ENCODE assay signal across 17 cellular contexts in the genomic region with DNA sequence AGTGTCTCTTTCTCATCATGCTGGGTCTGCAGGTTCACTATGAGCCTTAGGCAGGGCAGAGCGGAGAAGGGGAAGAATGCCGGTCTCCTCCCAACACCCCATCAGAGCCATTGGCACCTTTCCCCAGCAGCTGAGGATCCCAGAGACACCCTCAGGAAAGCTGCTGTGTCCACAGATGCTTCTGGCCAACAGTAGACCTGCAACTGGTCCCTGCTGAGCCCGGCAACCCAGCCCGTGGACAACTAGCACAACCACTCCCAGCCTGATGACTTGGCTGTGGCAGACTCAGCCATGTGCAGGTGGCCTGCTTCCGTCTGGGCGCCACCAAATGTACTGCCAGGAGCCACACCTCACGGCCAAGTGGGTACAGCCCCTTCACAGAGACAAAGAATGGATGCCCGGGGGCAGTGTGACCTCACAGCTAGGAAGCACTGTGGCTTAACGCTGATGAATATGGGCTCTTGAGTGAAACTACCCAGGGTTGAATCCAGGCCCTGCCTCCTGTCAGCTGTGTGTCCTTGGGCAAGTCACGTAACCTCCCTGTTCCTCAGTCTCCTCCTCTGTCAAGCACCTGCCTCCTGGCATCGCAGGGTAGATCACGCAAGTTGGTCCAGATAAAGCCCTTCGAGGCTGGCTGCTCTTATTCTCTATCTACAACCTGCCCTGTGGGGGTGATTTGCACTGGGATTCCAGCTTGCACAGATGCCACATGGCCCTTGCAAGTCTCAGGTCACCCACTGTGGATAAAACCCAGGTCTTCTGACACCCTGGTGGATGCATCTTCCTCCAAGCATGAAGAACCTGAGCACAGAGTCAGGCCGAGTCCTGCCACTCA.
"Had no signal": no experiment of that assay in that cellular context is flagged by ENCODE, and none has a peak within 500 bp of the region (broad histone marks: within the 10 kb centered on the region; RNA-seq: fewer than 3 reads in every experiment).

No MANE protein-coding gene starts in this region.

- H3K4me1 Mint-ChIP-seq: activated naive CD8-positive, alpha-beta T cell treated with anti-CD3 and anti-CD28 coated beads, Interleukin-2, amount 50 U/mL, for 24 hours had no signal

- FAIRE-seq: endothelial cell of umbilical vein had no signal

- ATAC-seq: activated naive CD8-positive, alpha-beta T cell treated with anti-CD3 and anti-CD28 coated beads, Interleukin-2, amount 50 U/mL, for 24 hours; naive thymus-derived CD8-positive, alpha-beta T cell; stimulated activated effector memory CD8-positive, alpha-beta T cell treated with anti-CD3 and anti-CD28 coated beads, Interleukin-12 subunit alpha, Interleukin-12 subunit beta, amount 100 ng/mL, for 72 hours had no signal

- H3K27ac ChIP-seq: ascending aorta, cardiac muscle cell, colonic mucosa, hepatocyte, prostate gland, right lobe of liver, tibial artery had no signal

- H3K4me3 Mint-ChIP-seq: activated CD4-positive, alpha-beta memory T cell treated with anti-CD3 and anti-CD28 coated beads for 36 hours; activated naive CD8-positive, alpha-beta T cell treated with anti-CD3 and anti-CD28 coated beads, Interleukin-2, amount 50 U/mL, for 24 hours; activated T-helper 1 cell treated with anti-CD3 and anti-CD28 coated beads, Interleukin-12 subunit alpha, Interleukin-12 subunit beta, Interleukin-2, Interleukin-4 antibody, amounts not matched to agents 30 ng/mL and 10 ng/mL and 1 ng/mL, durations not matched to agents 14 hours and 24 hours and 36 hours; naive thymus-derived CD8-positive, alpha-beta T cell; stimulated activated effector memory CD8-positive, alpha-beta T cell treated with anti-CD3 and anti-CD28 coated beads, Interleukin-12 subunit alpha, Interleukin-12 subunit beta, amount 100 ng/mL, for 72 hours; T-helper 2 cell treated with Interferon-gamma antibody and Interleukin-4, amounts not matched to agents 5 μg/mL and 100 μg/mL, for 36 hours had no signal

- H3K9me3 Mint-ChIP-seq: stimulated activated effector memory CD8-positive, alpha-beta T cell treated with anti-CD3 and anti-CD28 coated beads, Interleukin-12 subunit alpha, Interleukin-12 subunit beta, amount 100 ng/mL, for 72 hours had no signal

- H3K36me3 Mint-ChIP-seq: activated CD4-positive, alpha-beta memory T cell treated with anti-CD3 and anti-CD28 coated beads for 36 hours; stimulated activated effector memory CD8-positive, alpha-beta T cell treated with anti-CD3 and anti-CD28 coated beads, Interleukin-12 subunit alpha, Interleukin-12 subunit beta, amount 100 ng/mL, for 72 hours had no signal

- H3K27me3 Mint-ChIP-seq: activated CD4-positive, alpha-beta memory T cell treated with anti-CD3 and anti-CD28 coated beads for 36 hours had no signal

- H3K36me3 ChIP-seq: ascending aorta, cardiac muscle cell, colonic mucosa, prostate gland, right lobe of liver had no signal

- H3K4me1 ChIP-seq: ascending aorta, colonic mucosa, prostate gland, right lobe of liver, tibial artery had no signal

- H3K9me3 ChIP-seq: ascending aorta, colonic mucosa, prostate gland, right lobe of liver had no signal

- H3K27me3 ChIP-seq: ascending aorta, cardiac muscle cell, colonic mucosa, hepatocyte, right lobe of liver, tibial artery had no signal

- DNase-seq: activated CD4-positive, alpha-beta memory T cell treated with anti-CD3 and anti-CD28 coated beads for 36 hours; activated CD8-positive, alpha-beta memory T cell treated with anti-CD3 and anti-CD28 coated beads, Interleukin-2, amount 50 U/mL, for 4 hours; activated naive CD4-positive, alpha-beta T cell treated with Interleukin-2 at 50 U/mL for 16 hours; activated naive CD8-positive, alpha-beta T cell treated with anti-CD3 and anti-CD28 coated beads, Interleukin-2, amount 50 U/mL, for 24 hours; colonic mucosa; naive thymus-derived CD8-positive, alpha-beta T cell; nucleus accumbens; right lobe of liver; tibial artery had no signal

- H3K4me3 ChIP-seq: ascending aorta, cardiac muscle cell, colonic mucosa, hepatocyte, prostate gland, right lobe of liver, tibial artery had no signal

- H3K27ac Mint-ChIP-seq: activated CD4-positive, alpha-beta memory T cell treated with anti-CD3 and anti-CD28 coated beads for 36 hours; activated naive CD8-positive, alpha-beta T cell treated with anti-CD3 and anti-CD28 coated beads, Interleukin-2, amount 50 U/mL, for 24 hours; activated T-helper 1 cell treated with anti-CD3 and anti-CD28 coated beads, Interleukin-12 subunit alpha, Interleukin-12 subunit beta, Interleukin-2, Interleukin-4 antibody, amounts not matched to agents 30 ng/mL and 10 ng/mL and 1 ng/mL, durations not matched to agents 14 hours and 24 hours and 36 hours; stimulated activated effector memory CD8-positive, alpha-beta T cell treated with anti-CD3 and anti-CD28 coated beads, Interleukin-12 subunit alpha, Interleukin-12 subunit beta, amount 100 ng/mL, for 72 hours; T-helper 2 cell treated with Interferon-gamma antibody and Interleukin-4, amounts not matched to agents 5 μg/mL and 100 μg/mL, for 36 hours had no signal
